18 cellular contexts compared by ENCODE assay signal in genomic region chr12:114371250-114371649, GRCh38. TPM values are rescaled to one million over a fixed set of nuclear protein-coding genes. Genes with fewer than 3 reads are reported as not detected.
A peak's percentile ranks its signal among the peaks of the same experiment; 100 is the strongest.
DNase-seq lines count a peak whose midpoint lies in the region; ATAC-seq and TF ChIP-seq lines count a peak whose summit lies in the region.
"Had no signal": no experiment of that assay in that cellular context is flagged by ENCODE, and none has a peak within 500 bp of the region (broad histone marks: within the 10 kb centered on the region; RNA-seq: fewer than 3 reads in every experiment).

No MANE protein-coding gene starts in this region.

- WGBS in adrenal gland, 4 donors, result 62 to 69% (median 66%) methylated on average over 9 to 13 of the region's 13 CpGs

- H3K27me3 ChIP-seq in adrenal gland, result peaks cover 12% of the 10 kb centered on the region
- H3K27me3 ChIP-seq: MG63 had no signal

- H3K9me3 ChIP-seq in adrenal gland (replicated peaks in 1 of 3), result no peaks in the 10 kb centered on the region
- H3K9me3 ChIP-seq: MG63 had no signal

- no peaks in the 10 kb centered on the region for H3K36me3 ChIP-seq in adrenal gland (replicated peaks in 1 of 2)
- H3K36me3 ChIP-seq: MG63 had no signal

- H3K27ac ChIP-seq in adrenal gland (no peak overlapping the region), coronary artery (no peak overlapping the region)
- H3K27ac ChIP-seq: GM23248 had no signal

- DNase-seq in C1 segment of cervical spinal cord (lab: John Stamatoyannopoulos, UW) (peak in 11 of 14 donors; percentile 3 to 57 (median 36)), amygdala (lab: John Stamatoyannopoulos, UW) (peak in 50 of 56 donors; percentile 4 to 79 (median 44)), hippocampal formation (lab: John Stamatoyannopoulos, UW) (peak; percentile 66 to 80), nucleus accumbens (lab: John Stamatoyannopoulos, UW) (peak in 53 of 56 donors; percentile 2 to 78 (median 44)), adrenal gland (no peak), coronary artery (ENCODE audit: low spot score) (no peak)
- DNase-seq: Calu3, DND-41, GF-D8, GM23248, MG63, NCI-H1105, NCI-H187, NCI-H2171, SHP77 treated with DMSO at 0.1 percent for 48 hours had no signal

- no peak for ATAC-seq in GM21360 (IDR thresholded peaks at IDR 0.05; ENCODE audit: unreplicated experiment)
- ATAC-seq in HG02610 (IDR thresholded peaks at IDR 0.05; ENCODE audit: unreplicated experiment), result no peak

- H3K4me3 ChIP-seq in adrenal gland (no peak overlapping the region), coronary artery (no peak overlapping the region)
- H3K4me3 ChIP-seq: GM23248, MG63 had no signal

- no peaks in the 10 kb centered on the region for H3K4me1 ChIP-seq in adrenal gland (replicated peaks in 1 of 2)

- no peak for TF ChIP-seq CTCF in adrenal gland (IDR thresholded peaks at IDR 0.05)
- TF ChIP-seq CTCF in coronary artery (IDR thresholded peaks at IDR 0.05), result no peak

- intact Hi-C loops in adrenal gland (cut with DNase I), result no loop called here

- no peak for TF ChIP-seq POLR2A in adrenal gland (IDR thresholded peaks at IDR 0.05)

RNA-seq across cellular contexts. Expression of gene TBX5, which starts 34.7 kb away (rescaled TPM):
- under 1 TPM in 2 of 8 donors, not detected in 6; 0.17 to 0.27 TPM for total RNA-seq in adrenal gland
- polyA plus RNA-seq in adrenal gland, result under 1 TPM in 1 of 3 donors, not detected in 2; 0.07 TPM
- total RNA-seq: Calu3, NCI-H460 had no signal

Comparison
In these comparisons a context has a peak if more than half of its experiments do, and no peak if none do; other contexts are left out.
1. DNase-seq: peak in C1 segment of cervical spinal cord (11 of 14), amygdala (50 of 56), hippocampal formation (2 of 2) and nucleus accumbens (53 of 56); none in adrenal gland (0 of 7) and coronary artery (single experiment).